In the genomic region with DNA sequence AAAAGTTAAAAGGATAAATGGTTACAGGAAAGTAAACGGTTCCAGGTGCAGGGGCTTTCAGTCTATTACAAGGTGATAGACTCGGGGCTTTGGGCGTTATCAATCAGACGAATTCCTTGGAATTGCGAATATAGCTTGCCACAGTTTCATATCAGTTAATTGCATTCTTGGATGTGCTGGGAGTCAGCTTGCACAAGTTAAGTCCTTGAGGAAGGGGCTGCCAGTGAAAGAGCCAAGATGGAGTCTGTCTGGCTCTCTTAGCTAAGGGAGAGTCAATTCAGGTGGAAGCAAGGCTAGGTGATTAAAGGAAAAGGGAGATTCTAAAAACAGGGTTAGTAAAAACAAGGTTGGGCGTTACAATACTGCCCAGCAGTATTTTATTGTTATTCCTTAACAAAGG, we compare ENCODE assay signal across 7 cellular contexts.
A peak's percentile ranks its signal among the peaks of the same experiment; 100 is the strongest.
DNase-seq lines count a peak whose midpoint lies in the region; ATAC-seq and TF ChIP-seq lines count a peak whose summit lies in the region.
"Not testable (repeated sequence)": the region's sequence is repeated elsewhere in the genome, so short reads cannot be mapped to it uniquely, and the experiment has no call there.

No MANE protein-coding gene starts in this region.

- not testable (repeated sequence) for TF ChIP-seq CTCF in endodermal cell (conservative IDR thresholded peaks at IDR 0.05)

- peaks cover 13% of the 10 kb centered on the region for H3K36me3 ChIP-seq in CD8-positive, alpha-beta memory T cell (ENCODE audit: insufficient read depth, low read length)
- H3K36me3 ChIP-seq in endodermal cell (ENCODE audit: control insufficient read depth, insufficient read depth, low read length) = not testable (repeated sequence)

- H3K4me1 Mint-ChIP-seq in CD8-positive, alpha-beta memory T cell = peaks cover 72 to 85% (median 78%) of the 10 kb centered on the region in 3 donors
- H3K4me1 Mint-ChIP-seq in T-cell (peaks cover 71 to 79% (median 73%) of the 10 kb centered on the region in 3 donors), naive B cell (peaks cover 28 to 52% (median 50%) of the 10 kb centered on the region in 3 donors)
- H3K4me1 Mint-ChIP-seq in activated CD4-positive, alpha-beta T cell treated with anti-CD3 and anti-CD28 coated beads, Interleukin-2, amount 10 ng/mL, durations not matched to agents 7 days and 5 days = peaks cover 38% of the 10 kb centered on the region
- peaks cover 77% of the 10 kb centered on the region for H3K4me1 Mint-ChIP-seq in activated naive CD4-positive, alpha-beta T cell treated with anti-CD3 and anti-CD28 coated beads, Interleukin-2, amount 50 U/mL, for 24 hours
- not testable (repeated sequence) for H3K4me1 Mint-ChIP-seq in endodermal cell
- H3K4me1 Mint-ChIP-seq in stimulated activated effector memory CD8-positive, alpha-beta T cell treated with anti-CD3 and anti-CD28 coated beads, Interleukin-12 subunit alpha, Interleukin-12 subunit beta, amount 100 ng/mL, for 72 hours = peaks cover 61% of the 10 kb centered on the region

- peaks cover 47% of the 10 kb centered on the region for H3K4me1 ChIP-seq in CD8-positive, alpha-beta memory T cell (ENCODE audit: insufficient read depth, low read length)
- not testable (repeated sequence) for H3K4me1 ChIP-seq in endodermal cell (ENCODE audit: control insufficient read depth, insufficient read depth, low read length)

- not testable (repeated sequence) for H3K27me3 ChIP-seq in CD8-positive, alpha-beta memory T cell (ENCODE audit: insufficient read depth, low read length, poor library complexity, severe bottlenecking); endodermal cell (ENCODE audit: control insufficient read depth, insufficient read depth, low read length, poor library complexity, severe bottlenecking)

- POLR2A ChIA-PET in CD8-positive, alpha-beta memory T cell (lab: Charles Lee); activated CD4-positive, alpha-beta T cell treated with anti-CD3 and anti-CD28 coated beads, Interleukin-2, amount 10 ng/mL, durations not matched to agents 7 days and 5 days (lab: Charles Lee): not testable (repeated sequence)
- POLR2A ChIA-PET in T-cell (lab: Charles Lee) = interaction anchor here in 1 of 2 donors (0.6 to 0.7 kb wide), 3 partner anchors 9 to 25 kb away, joined by 3 to 5 read pairs (median 3); no protein-coding TSS in a partner anchor

- not testable (repeated sequence) for H3K9me3 ChIP-seq in CD8-positive, alpha-beta memory T cell (ENCODE audit: low read length); endodermal cell (ENCODE audit: control insufficient read depth, low read length)

- not testable (repeated sequence) for DNase-seq in CD8-positive, alpha-beta memory T cell; T-cell; activated CD4-positive, alpha-beta T cell treated with anti-CD3 and anti-CD28 coated beads, Interleukin-2, amount 10 ng/mL, durations not matched to agents 7 days and 5 days; endodermal cell; naive B cell; stimulated activated effector memory CD8-positive, alpha-beta T cell treated with anti-CD3 and anti-CD28 coated beads, Interleukin-12 subunit alpha, Interleukin-12 subunit beta, amount 100 ng/mL, for 72 hours (ENCODE audit: low spot score in 2 of 2)

- not testable (repeated sequence) for H3K27ac ChIP-seq in CD8-positive, alpha-beta memory T cell (ENCODE audit: low read depth, low read length); endodermal cell (ENCODE audit: low read depth, low read length)

- CTCF ChIA-PET in CD8-positive, alpha-beta memory T cell (lab: Charles Lee) = interaction anchor here (1.1 to 2.0 kb wide), 4 partner anchors 9 to 197 kb away, joined by 3 to 8 read pairs (median 4); no protein-coding TSS in a partner anchor
- CTCF ChIA-PET in T-cell (lab: Charles Lee) = interaction anchor here (0.6 to 1.4 kb wide), 4 partner anchors 14 to 1494 kb away, joined by 3 to 6 read pairs (median 3); no protein-coding TSS in a partner anchor
- CTCF ChIA-PET in activated CD4-positive, alpha-beta T cell treated with anti-CD3 and anti-CD28 coated beads, Interleukin-2, amount 10 ng/mL, durations not matched to agents 7 days and 5 days (lab: Charles Lee) = interaction anchor here (0.7 to 2.0 kb wide), 3 partner anchors 9 to 1210 kb away, joined by 4 to 12 read pairs (median 6); no protein-coding TSS in a partner anchor

- H3K36me3 Mint-ChIP-seq in CD8-positive, alpha-beta memory T cell = peaks cover 18 to 62% (median 30%) of the 10 kb centered on the region in 3 donors
- H3K36me3 Mint-ChIP-seq in T-cell (peaks cover 49% of the 10 kb centered on the region), naive B cell (peaks cover 12 to 18% of the 10 kb centered on the region in 2 donors)
- H3K36me3 Mint-ChIP-seq in activated CD4-positive, alpha-beta T cell treated with anti-CD3 and anti-CD28 coated beads, Interleukin-2, amount 10 ng/mL, durations not matched to agents 7 days and 5 days (ENCODE audit: low read depth) = peaks cover 59% of the 10 kb centered on the region
- peaks cover 29% of the 10 kb centered on the region for H3K36me3 Mint-ChIP-seq in activated naive CD4-positive, alpha-beta T cell treated with anti-CD3 and anti-CD28 coated beads, Interleukin-2, amount 50 U/mL, for 24 hours
- not testable (repeated sequence) for H3K36me3 Mint-ChIP-seq in endodermal cell (ENCODE audit: low read depth)
- H3K36me3 Mint-ChIP-seq in stimulated activated effector memory CD8-positive, alpha-beta T cell treated with anti-CD3 and anti-CD28 coated beads, Interleukin-12 subunit alpha, Interleukin-12 subunit beta, amount 100 ng/mL, for 72 hours = peaks cover 54% of the 10 kb centered on the region

- H3K27ac Mint-ChIP-seq in CD8-positive, alpha-beta memory T cell = peak overlapping the region in 6 of 8 donors; percentile 29 to 84 (median 78)
- H3K27ac Mint-ChIP-seq in T-cell (peak overlapping the region; percentile 39 to 84), endodermal cell (peak overlapping the region; percentile 78), naive B cell (peak overlapping the region in 4 of 6 donors; percentile 38 to 94 (median 82))
- H3K27ac Mint-ChIP-seq in activated CD4-positive, alpha-beta T cell treated with anti-CD3 and anti-CD28 coated beads, Interleukin-2, amount 10 ng/mL, durations not matched to agents 7 days and 5 days = peak overlapping the region; percentile 26
- peak overlapping the region; percentile 14 for H3K27ac Mint-ChIP-seq in activated naive CD4-positive, alpha-beta T cell treated with anti-CD3 and anti-CD28 coated beads, Interleukin-2, amount 50 U/mL, for 24 hours
- H3K27ac Mint-ChIP-seq in stimulated activated effector memory CD8-positive, alpha-beta T cell treated with anti-CD3 and anti-CD28 coated beads, Interleukin-12 subunit alpha, Interleukin-12 subunit beta, amount 100 ng/mL, for 72 hours = peak overlapping the region; percentile 74

- 75 to 87% methylated on average over 5 to 6 of the region's 6 CpGs for WGBS in endodermal cell (ENCODE audit: insufficient coverage in 1 of 2, insufficient read length in 1 of 2), 2 experiments

- H3K4me3 ChIP-seq in CD8-positive, alpha-beta memory T cell (ENCODE audit: low read length); endodermal cell (ENCODE audit: low read length): not testable (repeated sequence)

- H3K4me3 Mint-ChIP-seq in CD8-positive, alpha-beta memory T cell = peak overlapping the region in 2 of 7 donors; percentile 9 to 13
- H3K4me3 Mint-ChIP-seq in T-cell; activated CD4-positive, alpha-beta T cell treated with anti-CD3 and anti-CD28 coated beads, Interleukin-2, amount 10 ng/mL, durations not matched to agents 7 days and 5 days; activated naive CD4-positive, alpha-beta T cell treated with anti-CD3 and anti-CD28 coated beads, Interleukin-2, amount 50 U/mL, for 24 hours; endodermal cell; naive B cell; stimulated activated effector memory CD8-positive, alpha-beta T cell treated with anti-CD3 and anti-CD28 coated beads, Interleukin-12 subunit alpha, Interleukin-12 subunit beta, amount 100 ng/mL, for 72 hours: not testable (repeated sequence)

- not testable (repeated sequence) for H3K9me3 Mint-ChIP-seq in CD8-positive, alpha-beta memory T cell; T-cell; activated CD4-positive, alpha-beta T cell treated with anti-CD3 and anti-CD28 coated beads, Interleukin-2, amount 10 ng/mL, durations not matched to agents 7 days and 5 days; activated naive CD4-positive, alpha-beta T cell treated with anti-CD3 and anti-CD28 coated beads, Interleukin-2, amount 50 U/mL, for 24 hours; endodermal cell; naive B cell; stimulated activated effector memory CD8-positive, alpha-beta T cell treated with anti-CD3 and anti-CD28 coated beads, Interleukin-12 subunit alpha, Interleukin-12 subunit beta, amount 100 ng/mL, for 72 hours

- not testable (repeated sequence) for ATAC-seq in T-cell (replicated peaks in 1 of 4); naive B cell (ENCODE audit: low read depth in 2 of 2); stimulated activated effector memory CD8-positive, alpha-beta T cell treated with anti-CD3 and anti-CD28 coated beads, Interleukin-12 subunit alpha, Interleukin-12 subunit beta, amount 100 ng/mL, for 72 hours

- not testable (repeated sequence) for H3K9ac ChIP-seq in endodermal cell (ENCODE audit: extremely low read depth, low read length, poor library complexity, severe bottlenecking)

- not testable (repeated sequence) for H3K27me3 Mint-ChIP-seq in CD8-positive, alpha-beta memory T cell; T-cell; activated CD4-positive, alpha-beta T cell treated with anti-CD3 and anti-CD28 coated beads, Interleukin-2, amount 10 ng/mL, durations not matched to agents 7 days and 5 days; activated naive CD4-positive, alpha-beta T cell treated with anti-CD3 and anti-CD28 coated beads, Interleukin-2, amount 50 U/mL, for 24 hours; endodermal cell (ENCODE audit: insufficient read depth); naive B cell

Comparison
In these comparisons a context has a peak if more than half of its experiments do, and no peak if none do; other contexts are left out.
1. H3K27ac Mint-ChIP-seq: peak in every context shown above with its lines; median percentile 82 in naive B cell; 78 in endodermal cell; 78 in CD8-positive, alpha-beta memory T cell; 74 in stimulated activated effector memory CD8-positive, alpha-beta T cell treated with anti-CD3 and anti-CD28 coated beads, Interleukin-12 subunit alpha, Interleukin-12 subunit beta, amount 100 ng/mL, for 72 hours; 62 in T-cell; 26 in activated CD4-positive, alpha-beta T cell treated with anti-CD3 and anti-CD28 coated beads, Interleukin-2, amount 10 ng/mL, durations not matched to agents 7 days and 5 days; 14 in activated naive CD4-positive, alpha-beta T cell treated with anti-CD3 and anti-CD28 coated beads, Interleukin-2, amount 50 U/mL, for 24 hours.